Comparison of ENCODE assay signal across 3 cellular contexts in genomic region chr14:77006127-77006526, GRCh38.
TF ChIP-seq lines count a peak whose summit lies in the region.

No MANE protein-coding gene starts in this region.

TF ChIP-seq in liver, 16 proteins besides CTCF, POLR2A, EP300 and RAD21:
- TF ChIP-seq RXRA (IDR thresholded peaks at IDR 0.05) (peak in 1 of 2 donors; percentile 24), SP1 (IDR thresholded peaks at IDR 0.05) (peak; percentile 15), HNF4A (conservative IDR thresholded peaks at IDR 0.05) (peak; percentile 7 to 42), EGR1 (IDR thresholded peaks at IDR 0.05; ENCODE audit: low read depth in 2 of 2) (no peak), GABPA (IDR thresholded peaks at IDR 0.05 in 1 of 2, conservative IDR thresholded peaks at IDR 0.05 in 1 of 2) (no peak), FOXA1 (IDR thresholded peaks at IDR 0.05) (no peak)

TF ChIP-seq in HepG2, 621 proteins besides CTCF, POLR2A, EP300 and RAD21:
- TF ChIP-seq ZBTB49 (CRISPR knock-in tag; IDR thresholded peaks at IDR 0.05; ENCODE audit: borderline replicate concordance): no peak
- no peak for TF ChIP-seq HOXA5 (CRISPR knock-in tag; IDR thresholded peaks at IDR 0.05)
- no peak for TF ChIP-seq FOXP4 (CRISPR knock-in tag; IDR thresholded peaks at IDR 0.05)
- no peak for TF ChIP-seq HNF1A (IDR thresholded peaks at IDR 0.05; ENCODE audit: low read depth)
- no peak for TF ChIP-seq HNF1A (CRISPR knock-in tag; IDR thresholded peaks at IDR 0.05; ENCODE audit: borderline replicate concordance)
- TF ChIP-seq ZSCAN12 (CRISPR knock-in tag; IDR thresholded peaks at IDR 0.05): no peak
- no peak for TF ChIP-seq ZNF12 (CRISPR knock-in tag; IDR thresholded peaks at IDR 0.05)
- no peak for TF ChIP-seq ZNF160 (CRISPR knock-in tag; IDR thresholded peaks at IDR 0.05)

TF ChIP-seq in H1, 55 proteins besides CTCF, POLR2A, EP300 and RAD21:
- no peak for TF ChIP-seq RXRA (IDR thresholded peaks at IDR 0.05; ENCODE audit: insufficient read depth, low read depth, low read length)
- no peak for TF ChIP-seq POLR2AphosphoS5 (IDR thresholded peaks at IDR 0.05; ENCODE audit: low read depth, low read length)
- TF ChIP-seq FOSL1 (IDR thresholded peaks at IDR 0.05; ENCODE audit: insufficient read depth, low read depth, low read length): no peak
